Comparison of ENCODE assay signal across 22 cellular contexts in genomic region chr11:18225906-18226305, GRCh38. TPM values are rescaled to one million over a fixed set of nuclear protein-coding genes. Genes with fewer than 3 reads are reported as not detected.
"Had no signal": no experiment of that assay in that cellular context is flagged by ENCODE, and none has a peak within 500 bp of the region (broad histone marks: within the 10 kb centered on the region; RNA-seq: fewer than 3 reads in every experiment).

No MANE protein-coding gene starts in this region.

- H3K4me1 Mint-ChIP-seq: activated CD4-positive, alpha-beta T cell treated with anti-CD3 and anti-CD28 coated beads for 36 hours; endodermal cell; stimulated activated naive CD8-positive, alpha-beta T cell treated with anti-CD3 and anti-CD28 coated beads, Interleukin-15, amount 100 ng/mL, for 72 hours had no signal

- H3K4me2 ChIP-seq: hepatocyte had no signal

- H3K27ac Mint-ChIP-seq: activated CD4-positive, alpha-beta memory T cell treated with anti-CD3 and anti-CD28 coated beads for 36 hours; activated CD4-positive, alpha-beta T cell treated with anti-CD3 and anti-CD28 coated beads for 36 hours; activated T-cell treated with anti-CD3 and anti-CD28 coated beads, Interleukin-2, amount 50 U/mL, for 24 hours; endodermal cell; stimulated activated naive CD8-positive, alpha-beta T cell treated with anti-CD3 and anti-CD28 coated beads, Interleukin-15, amount 100 ng/mL, for 72 hours; type B pancreatic cell had no signal

- H3K36me3 ChIP-seq: gastroesophageal sphincter, sigmoid colon had no signal

- DNase-seq: activated CD4-positive, alpha-beta memory T cell treated with anti-CD3 and anti-CD28 coated beads for 36 hours; activated CD4-positive, alpha-beta T cell treated with anti-CD3 and anti-CD28 coated beads for 36 hours; activated naive CD4-positive, alpha-beta T cell treated with anti-CD3 and anti-CD28 coated beads, Interleukin-2, amount 50 U/mL, for 16 hours; activated T-cell treated with anti-CD3 and anti-CD28 coated beads, Interleukin-2, amount 50 U/mL, for 24 hours; endodermal cell; naive B cell; sigmoid colon; stimulated activated CD4-positive, alpha-beta T cell treated with anti-CD3 and anti-CD28 coated beads, Interleukin-1b, Interleukin-23, amount 100 ng/mL, for 48 hours; stimulated activated naive CD8-positive, alpha-beta T cell treated with anti-CD3 and anti-CD28 coated beads, Interleukin-15, amount 100 ng/mL, for 72 hours had no signal

- H2AFZ ChIP-seq: hepatocyte, parathyroid adenoma had no signal

- ATAC-seq: activated CD4-positive, alpha-beta T cell treated with anti-CD3 and anti-CD28 coated beads for 36 hours; gastroesophageal sphincter; left lobe of liver; stimulated activated naive CD8-positive, alpha-beta T cell treated with anti-CD3 and anti-CD28 coated beads, Interleukin-15, amount 100 ng/mL, for 72 hours had no signal

- H3K4me1 ChIP-seq: gastroesophageal sphincter, parathyroid adenoma, sigmoid colon had no signal

- H3K79me2 ChIP-seq: hepatocyte, parathyroid adenoma had no signal

- H3K4me3 Mint-ChIP-seq: activated CD4-positive, alpha-beta memory T cell treated with anti-CD3 and anti-CD28 coated beads for 36 hours; activated CD4-positive, alpha-beta T cell treated with anti-CD3 and anti-CD28 coated beads for 36 hours; activated T-cell treated with anti-CD3 and anti-CD28 coated beads, Interleukin-2, amount 50 U/mL, for 24 hours; endodermal cell; stimulated activated naive CD8-positive, alpha-beta T cell treated with anti-CD3 and anti-CD28 coated beads, Interleukin-15, amount 100 ng/mL, for 72 hours; type B pancreatic cell had no signal

- H3K9me3 Mint-ChIP-seq: activated CD4-positive, alpha-beta memory T cell treated with anti-CD3 and anti-CD28 coated beads for 36 hours; activated T-cell treated with anti-CD3 and anti-CD28 coated beads, Interleukin-2, amount 50 U/mL, for 24 hours; endodermal cell; stimulated activated naive CD8-positive, alpha-beta T cell treated with anti-CD3 and anti-CD28 coated beads, Interleukin-15, amount 100 ng/mL, for 72 hours; type B pancreatic cell had no signal

- H3K4me3 ChIP-seq: gastroesophageal sphincter, hepatocyte, sigmoid colon had no signal

- H3K36me3 Mint-ChIP-seq: activated CD4-positive, alpha-beta memory T cell treated with anti-CD3 and anti-CD28 coated beads for 36 hours; type B pancreatic cell had no signal

- H3K27me3 Mint-ChIP-seq: naive B cell had no signal

- H3K27me3 ChIP-seq: gastroesophageal sphincter, hepatocyte, sigmoid colon had no signal

- H3K27ac ChIP-seq: gastroesophageal sphincter, hepatocyte, parathyroid adenoma, sigmoid colon had no signal

- H3K9me3 ChIP-seq: gastroesophageal sphincter, sigmoid colon had no signal

RNA-seq across cellular contexts. Expression of gene SAA4, which starts 10.7 kb away (rescaled TPM):
- total RNA-seq: activated CD4-positive, alpha-beta memory T cell treated with anti-CD3 and anti-CD28 coated beads for 36 hours; activated CD4-positive, alpha-beta T cell treated with anti-CD3 and anti-CD28 coated beads for 36 hours; astrocyte; bronchial epithelial cell; chondrocyte; dermis microvascular lymphatic vessel endothelial cell; endodermal cell; lung microvascular endothelial cell; mononuclear cell; sigmoid colon; temporal lobe had no signal

RNA-seq across cellular contexts. Expression of gene SAA2, which starts 22.6 kb away (rescaled TPM):
- total RNA-seq: activated CD4-positive, alpha-beta memory T cell treated with anti-CD3 and anti-CD28 coated beads for 36 hours; activated CD4-positive, alpha-beta T cell treated with anti-CD3 and anti-CD28 coated beads for 36 hours; astrocyte; bronchial epithelial cell; chondrocyte; dermis microvascular lymphatic vessel endothelial cell; lung microvascular endothelial cell; temporal lobe had no signal

RNA-seq across cellular contexts. Expression of gene SAA1, which starts 40.2 kb away (rescaled TPM):
- total RNA-seq: activated CD4-positive, alpha-beta memory T cell treated with anti-CD3 and anti-CD28 coated beads for 36 hours; activated CD4-positive, alpha-beta T cell treated with anti-CD3 and anti-CD28 coated beads for 36 hours; chondrocyte; dermis microvascular lymphatic vessel endothelial cell; endodermal cell; lung microvascular endothelial cell; mononuclear cell; temporal lobe had no signal

RNA-seq across cellular contexts. Expression of gene MRGPRX4, which starts 53.3 kb away (rescaled TPM):
- total RNA-seq: activated CD4-positive, alpha-beta memory T cell treated with anti-CD3 and anti-CD28 coated beads for 36 hours; activated CD4-positive, alpha-beta T cell treated with anti-CD3 and anti-CD28 coated beads for 36 hours; astrocyte; bronchial epithelial cell; chondrocyte; endodermal cell; epithelial cell of proximal tubule; gastroesophageal sphincter; hepatocyte; left lobe of liver; mononuclear cell; sigmoid colon; temporal lobe had no signal
